Comparison of ENCODE assay signal across 35 cellular contexts in the genomic region with DNA sequence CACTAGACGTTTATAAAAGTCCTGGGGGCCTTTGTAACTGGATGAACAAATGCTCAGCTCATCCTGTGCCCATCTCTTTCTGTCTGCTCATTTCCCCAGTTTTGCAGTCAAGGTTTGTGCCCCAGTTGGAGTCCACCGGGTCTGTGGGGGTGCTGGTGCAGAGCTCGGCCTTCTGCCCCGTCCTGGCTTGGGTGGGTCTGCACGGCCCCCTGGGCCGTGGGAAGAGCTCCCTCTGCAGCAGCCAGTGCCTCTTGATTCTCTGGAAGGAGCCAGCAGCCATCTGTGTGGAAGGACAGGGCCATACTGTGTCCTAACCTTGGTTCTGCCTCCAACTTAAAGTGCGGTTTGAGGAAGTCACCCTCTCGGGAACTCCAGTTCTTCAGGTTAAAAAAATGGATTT.
"Had no signal": no experiment of that assay in that cellular context is flagged by ENCODE, and none has a peak within 500 bp of the region (broad histone marks: within the 10 kb centered on the region; RNA-seq: fewer than 3 reads in every experiment).

No MANE protein-coding gene starts in this region.

- H3K27me3 ChIP-seq: MG63 had no signal

- H3K9ac ChIP-seq: KMS-11 had no signal

- H3K27ac ChIP-seq: KMS-11 had no signal

- H3K36me3 ChIP-seq: MG63 had no signal

- H3K9me3 ChIP-seq: MG63 had no signal

- DNase-seq: Karpas-422, Kasumi-1, KBM-7, KG1, MG63, MM.1S, MV-4-11, NCI-H1048, NCI-H1092, NCI-H1092 treated with DMSO at 0.1 percent for 48 hours, NCI-H1105, NCI-H1105 treated with DMSO at 0.1 percent for 48 hours, NCI-H1417, NCI-H1417 treated with DMSO at 0.1 percent for 48 hours, NCI-H1436, NCI-H1436 treated with DMSO at 0.1 percent for 48 hours, NCI-H146, NCI-H1694, NCI-H1694 treated with DMSO at 0.1 percent for 48 hours, NCI-H187, NCI-H187 treated with DMSO at 0.1 percent for 48 hours, NCI-H1930, NCI-H2029, NCI-H2029 treated with DMSO at 0.1 percent for 48 hours, NCI-H2081, NCI-H2081 treated with DMSO at 0.1 percent for 48 hours, NCI-H2107, NCI-H2171, NCI-H2171 treated with DMSO at 0.1 percent for 48 hours, NCI-H2227 treated with DMSO at 0.1 percent for 48 hours, NCI-H226, NCI-H345, NCI-H446, NCI-H446 treated with DMSO at 0.1 percent for 48 hours had no signal

- H3K4me3 ChIP-seq: MG63 had no signal

- H3K4me2 ChIP-seq: KMS-11 had no signal
